Comparison of ENCODE assay signal across 20 cellular contexts in the genomic region with DNA sequence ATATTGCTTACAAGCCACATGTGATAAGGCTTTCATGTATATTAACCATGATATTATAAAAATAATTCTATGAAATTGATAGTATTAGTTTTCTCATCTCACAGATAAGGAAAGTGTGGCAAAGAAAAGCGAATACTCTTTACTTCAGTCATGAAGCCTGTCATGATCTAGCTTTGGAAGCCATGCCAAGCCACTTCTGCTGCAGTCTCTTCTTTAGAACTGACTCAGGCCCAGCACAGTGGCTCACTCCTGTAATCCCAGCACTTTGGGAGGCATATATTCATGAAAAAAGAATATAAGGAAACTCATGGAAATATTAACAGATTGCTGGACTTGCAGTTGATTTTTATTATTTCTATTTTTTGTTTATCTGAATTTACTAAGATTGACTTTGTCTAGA. TPM values are rescaled to one million over a fixed set of nuclear protein-coding genes. Genes with fewer than 3 reads are reported as not detected.
DNase-seq lines count a peak whose midpoint lies in the region; ATAC-seq lines count a peak whose summit lies in the region.
"Had no signal": no experiment of that assay in that cellular context is flagged by ENCODE, and none has a peak within 500 bp of the region (broad histone marks: within the 10 kb centered on the region; RNA-seq: fewer than 3 reads in every experiment).

No MANE protein-coding gene starts in this region.

- H3K4me3 ChIP-seq in MG63 (no peak overlapping the region), subcutaneous abdominal adipose tissue (ENCODE audit: low read depth in 1 of 5, low read length in 5 of 5) (no peak overlapping the region)
- H3K4me3 ChIP-seq: PC-9, SJSA1 had no signal

- H3K4me1 ChIP-seq in subcutaneous abdominal adipose tissue (ENCODE audit: control insufficient read depth in 5 of 5, insufficient read depth in 5 of 5, low read length in 5 of 5), result peaks cover 0 to 34% (median 20%) of the 10 kb centered on the region in 5 donors
- H3K4me1 ChIP-seq: BE2C had no signal

- intact Hi-C loops in Right ventricle myocardium superior (cut with DNase I), result no loop called here

- H3K27ac ChIP-seq in subcutaneous abdominal adipose tissue (ENCODE audit: low read depth, low read length), result peak overlapping the region; percentile 11
- H3K27ac ChIP-seq: KMS-11, PC-9, SJSA1 had no signal

- no peak overlapping the region for H3K9ac ChIP-seq in subcutaneous abdominal adipose tissue (ENCODE audit: low read length in 5 of 5)
- H3K9ac ChIP-seq: KMS-11 had no signal

- H3K9me3 ChIP-seq in MG63, result no peaks in the 10 kb centered on the region
- no peaks in the 10 kb centered on the region for H3K9me3 ChIP-seq in subcutaneous abdominal adipose tissue (ENCODE audit: control insufficient read depth in 5 of 5, low read length in 5 of 5)
- H3K9me3 ChIP-seq: BE2C, SJSA1 had no signal

- H3K36me3 ChIP-seq in MG63 (no peaks in the 10 kb centered on the region), subcutaneous abdominal adipose tissue (ENCODE audit: control insufficient read depth in 5 of 5, insufficient read depth in 5 of 5, low read length in 5 of 5) (no peaks in the 10 kb centered on the region)
- H3K36me3 ChIP-seq: BE2C, SJSA1 had no signal

- H3K27me3 ChIP-seq in MG63 (no peaks in the 10 kb centered on the region), subcutaneous abdominal adipose tissue (ENCODE audit: control insufficient read depth in 5 of 5, insufficient read depth in 4 of 5, low read length in 5 of 5) (no peaks in the 10 kb centered on the region)
- H3K27me3 ChIP-seq: BE2C, SJSA1 had no signal

- DNase-seq in MG63 (peak; percentile 44), astrocyte of the hippocampus (ENCODE audit: low read depth, low spot score) (peak; percentile 14), iris pigment epithelial cell (ENCODE audit: low read depth) (peak; percentile 22), NCI-H69 (lab: John Stamatoyannopoulos, UW) (no peak), Right ventricle myocardium superior (no peak)
- no peak for DNase-seq in stimulated activated CD4-positive, alpha-beta T cell treated with anti-CD3 and anti-CD28 coated beads, Interleukin-4, amount 100 ng/mL, for 24 hours
- DNase-seq: BE2C, Calu3, DMS79 treated with DMSO at 0.1 percent for 48 hours, GF-D8, NCI-H1092, NCI-H1436, NCI-H187 treated with DMSO at 0.1 percent for 48 hours, NCI-H524 treated with DMSO at 0.1 percent for 48 hours, PC-9 had no signal

- ATAC-seq in Right ventricle myocardium superior (ENCODE audit: poor library complexity), result no peak
- ATAC-seq: HCT116, Right ventricle myocardium inferior had no signal

RNA-seq across cellular contexts. Expression of a gene that starts 42.9 kb away (rescaled TPM):
- 43.8 and 57.7 TPM in 2 replicates for total RNA-seq in MG63 (2014; rRNA removed; shearing (Covaris generic); ENCODE audit: low replicate concordance)
- total RNA-seq in Right ventricle myocardium superior, result 70.5 TPM

Comparison
In these comparisons a context has a peak if more than half of its experiments do, and no peak if none do; other contexts are left out.
1. DNase-seq: peak in MG63 (single experiment), astrocyte of the hippocampus (single experiment) and iris pigment epithelial cell (single experiment); none in NCI-H69 (single experiment), Right ventricle myocardium superior (single experiment) and stimulated activated CD4-positive, alpha-beta T cell treated with anti-CD3 and anti-CD28 coated beads, Interleukin-4, amount 100 ng/mL, for 24 hours (single experiment).